In genomic region chr4:6892190-6892908, GRCh38 we compare ENCODE assay signal across 8 cellular contexts. TPM values are rescaled to one million over a fixed set of nuclear protein-coding genes. Genes with fewer than 3 reads are reported as not detected.
DNase-seq lines count a peak whose midpoint lies in the region; ATAC-seq lines count a peak whose summit lies in the region.

No MANE protein-coding gene starts in this region.

- peak; percentile 82 for ATAC-seq in activated CD8-positive, alpha-beta memory T cell treated with anti-CD3 and anti-CD28 coated beads, Interleukin-2, amount 10 ng/mL, durations not matched to agents 7 days and 5 days
- ATAC-seq in effector memory CD8-positive, alpha-beta T cell (replicated peaks): peak; percentile 89
- ATAC-seq in HG03520 (IDR thresholded peaks at IDR 0.05; ENCODE audit: unreplicated experiment) (no peak), HG02763 (IDR thresholded peaks at IDR 0.05; ENCODE audit: unreplicated experiment) (no peak)

- H3K9me3 Mint-ChIP-seq in activated CD8-positive, alpha-beta memory T cell treated with anti-CD3 and anti-CD28 coated beads, Interleukin-2, amount 10 ng/mL, durations not matched to agents 7 days and 5 days (ENCODE audit: low read depth): peaks cover 6% of the 10 kb centered on the region
- H3K9me3 Mint-ChIP-seq in effector memory CD8-positive, alpha-beta T cell: no peaks in the 10 kb centered on the region

- H3K4me3 Mint-ChIP-seq in activated CD8-positive, alpha-beta memory T cell treated with anti-CD3 and anti-CD28 coated beads, Interleukin-2, amount 10 ng/mL, durations not matched to agents 7 days and 5 days: peak overlapping the region; percentile 53
- peak overlapping the region; percentile 71 to 83 for H3K4me3 Mint-ChIP-seq in effector memory CD8-positive, alpha-beta T cell

- H3K27me3 Mint-ChIP-seq in activated CD8-positive, alpha-beta memory T cell treated with anti-CD3 and anti-CD28 coated beads, Interleukin-2, amount 10 ng/mL, durations not matched to agents 7 days and 5 days: no peaks in the 10 kb centered on the region
- H3K27me3 Mint-ChIP-seq in effector memory CD8-positive, alpha-beta T cell: no peaks in the 10 kb centered on the region

- H3K27ac Mint-ChIP-seq in activated CD8-positive, alpha-beta memory T cell treated with anti-CD3 and anti-CD28 coated beads, Interleukin-2, amount 10 ng/mL, durations not matched to agents 7 days and 5 days: peak overlapping the region; percentile 96
- H3K27ac Mint-ChIP-seq in effector memory CD8-positive, alpha-beta T cell: peak overlapping the region; percentile 86 to 93

- peak; percentile 79 for DNase-seq in activated CD8-positive, alpha-beta memory T cell treated with anti-CD3 and anti-CD28 coated beads, Interleukin-2, amount 10 ng/mL, durations not matched to agents 7 days and 5 days
- no peak for DNase-seq in activated CD8-positive, alpha-beta memory T cell treated with anti-CD3 and anti-CD28 coated beads for 24 hours
- DNase-seq in SKM-1 (lab: John Stamatoyannopoulos, UW; ENCODE audit: unreplicated experiment) (peak; percentile 58), midbrain (lab: John Stamatoyannopoulos, UW) (peak; percentile 24)
- peak in 1 of 3 experiments; percentile 36 for DNase-seq in effector memory CD8-positive, alpha-beta T cell
- no peak for DNase-seq in NK-92 treated with Interleukin-12 subunit alpha and Interleukin-12 subunit beta, amount 100 ng/mL, for 24 hours (lab: John Stamatoyannopoulos, UW)

- H3K36me3 Mint-ChIP-seq in activated CD8-positive, alpha-beta memory T cell treated with anti-CD3 and anti-CD28 coated beads, Interleukin-2, amount 10 ng/mL, durations not matched to agents 7 days and 5 days: peaks cover 20% of the 10 kb centered on the region
- H3K36me3 Mint-ChIP-seq in effector memory CD8-positive, alpha-beta T cell (ENCODE audit: insufficient read depth): peaks cover 2% of the 10 kb centered on the region

- CTCF ChIA-PET in activated CD8-positive, alpha-beta memory T cell treated with anti-CD3 and anti-CD28 coated beads, Interleukin-2, amount 10 ng/mL, durations not matched to agents 7 days and 5 days (lab: Charles Lee): interaction anchor here (0.9 to 3.3 kb wide), 9 partner anchors 9 to 189 kb away, joined by 3 to 14 read pairs (median 3); no protein-coding TSS in a partner anchor

- peaks cover 52% of the 10 kb centered on the region for H3K4me1 Mint-ChIP-seq in activated CD8-positive, alpha-beta memory T cell treated with anti-CD3 and anti-CD28 coated beads, Interleukin-2, amount 10 ng/mL, durations not matched to agents 7 days and 5 days
- H3K4me1 Mint-ChIP-seq in effector memory CD8-positive, alpha-beta T cell (ENCODE audit: low read depth in 2 of 2): peaks cover 20 to 25% of the 10 kb centered on the region in 2 donors

RNA-seq across cellular contexts. Expression of gene TBC1D14, which starts 17.3 kb away (rescaled TPM):
- total RNA-seq in activated CD8-positive, alpha-beta memory T cell treated with anti-CD3 and anti-CD28 coated beads, Interleukin-2, amount 10 ng/mL, durations not matched to agents 7 days and 5 days: 10 to 100 TPM; 49.0 to 49.1 TPM

Comparison
In these comparisons a context has a peak if more than half of its experiments do, and no peak if none do; other contexts are left out.
1. DNase-seq: peak in activated CD8-positive, alpha-beta memory T cell treated with anti-CD3 and anti-CD28 coated beads, Interleukin-2, amount 10 ng/mL, durations not matched to agents 7 days and 5 days (single experiment), SKM-1 (single experiment) and midbrain (single experiment); none in activated CD8-positive, alpha-beta memory T cell treated with anti-CD3 and anti-CD28 coated beads for 24 hours (single experiment) and NK-92 treated with Interleukin-12 subunit alpha and Interleukin-12 subunit beta, amount 100 ng/mL, for 24 hours (single experiment).
2. ATAC-seq: peak in activated CD8-positive, alpha-beta memory T cell treated with anti-CD3 and anti-CD28 coated beads, Interleukin-2, amount 10 ng/mL, durations not matched to agents 7 days and 5 days (single experiment) and effector memory CD8-positive, alpha-beta T cell (single experiment); none in HG03520 (single experiment) and HG02763 (single experiment).